In genomic region chr14:69572634-69573135, GRCh38 we compare ENCODE assay signal across 9 cellular contexts.
DNase-seq lines count a peak whose midpoint lies in the region; ATAC-seq and TF ChIP-seq lines count a peak whose summit lies in the region.
"Had no signal": no experiment of that assay in that cellular context is flagged by ENCODE, and none has a peak within 500 bp of the region (broad histone marks: within the 10 kb centered on the region; RNA-seq: fewer than 3 reads in every experiment).

No MANE protein-coding gene starts in this region.

- ATAC-seq in HG03342 (IDR thresholded peaks at IDR 0.05; ENCODE audit: unreplicated experiment) (no peak), GM18498 (IDR thresholded peaks at IDR 0.05; ENCODE audit: unreplicated experiment) (no peak), HG03097 (IDR thresholded peaks at IDR 0.05; ENCODE audit: low FRiP score, unreplicated experiment) (no peak)

- H3K4me3 ChIP-seq in adipocyte (ENCODE audit: low read length) (peak overlapping the region; percentile 66), parathyroid adenoma (ENCODE audit: low read depth, low read length) (no peak overlapping the region)

- peak; percentile 15 for DNase-seq in stimulated activated CD4-positive, alpha-beta T cell treated with anti-CD3 and anti-CD28 coated beads, Interleukin-15, amount 100 ng/mL, for 24 hours
- no peak for DNase-seq in stimulated activated CD4-positive, alpha-beta T cell treated with anti-CD3 and anti-CD28 coated beads, Interleukin-1b, Interleukin-23, amount 100 ng/mL, for 48 hours
- DNase-seq in adipocyte (ENCODE audit: low read depth) (no peak), 8988T (no peak)
- DNase-seq: activated CD4-positive, alpha-beta T cell treated with anti-CD3 and anti-CD28 coated beads for 4 hours had no signal

- no peak overlapping the region for H2AFZ ChIP-seq in parathyroid adenoma

- H3K4me1 ChIP-seq in adipocyte (ENCODE audit: control insufficient read depth, insufficient read depth, low read length) = no peaks in the 10 kb centered on the region
- H3K4me1 ChIP-seq in parathyroid adenoma = peaks cover 3% of the 10 kb centered on the region

- H3K36me3 ChIP-seq in adipocyte (ENCODE audit: control insufficient read depth, insufficient read depth, low read length, severe bottlenecking) (no peaks in the 10 kb centered on the region), parathyroid adenoma (ENCODE audit: control insufficient read depth, insufficient read depth, low read length) (no peaks in the 10 kb centered on the region)

- H3K27me3 ChIP-seq in adipocyte (replicated peaks; ENCODE audit: control insufficient read depth, insufficient read depth, low read length) (peaks cover 67% of the 10 kb centered on the region), parathyroid adenoma (ENCODE audit: control insufficient read depth, insufficient read depth, low read length) (peaks cover 7% of the 10 kb centered on the region)

- no peak overlapping the region for H3K27ac ChIP-seq in parathyroid adenoma

- peak overlapping the region; percentile 59 for H3K4me2 ChIP-seq in parathyroid adenoma (ENCODE audit: low read length)

- no peaks in the 10 kb centered on the region for H3K79me2 ChIP-seq in parathyroid adenoma

- H3K9ac ChIP-seq in adipocyte (ENCODE audit: low read length) = no peak overlapping the region
- H3K9ac ChIP-seq in parathyroid adenoma = no peak overlapping the region

- H3K9me3 ChIP-seq in adipocyte (ENCODE audit: control insufficient read depth, low read length) (no peaks in the 10 kb centered on the region), parathyroid adenoma (ENCODE audit: control insufficient read depth, low read length) (no peaks in the 10 kb centered on the region)

- TF ChIP-seq CTCF in parathyroid adenoma (IDR thresholded peaks at IDR 0.05) = no peak
